In genomic region chr6:22333802-22334201, GRCh38 we compare ENCODE assay signal across 28 cellular contexts. TPM values are rescaled to one million over a fixed set of nuclear protein-coding genes. Genes with fewer than 3 reads are reported as not detected.
"Had no signal": no experiment of that assay in that cellular context is flagged by ENCODE, and none has a peak within 500 bp of the region (broad histone marks: within the 10 kb centered on the region; RNA-seq: fewer than 3 reads in every experiment).

No MANE protein-coding gene starts in this region.

- H3K79me2 ChIP-seq: parathyroid adenoma had no signal

- H3K9me3 Mint-ChIP-seq: activated T-cell treated with anti-CD3 and anti-CD28 coated beads, Interleukin-2, amount 50 U/mL, for 72 hours; endodermal cell; mesothelial cell of epicardium; T-helper 1 cell treated with Interleukin-12 subunit alpha and Interleukin-12 subunit beta and Interleukin-4 antibody, amounts not matched to agents 30 μg/mL and 1 μg/mL, for 36 hours had no signal

- ATAC-seq: activated T-cell treated with anti-CD3 and anti-CD28 coated beads, Interleukin-2, amount 50 U/mL, for 72 hours; left lobe of liver; natural killer cell treated with Interleukin-12 subunit alpha and Interleukin-12 subunit beta and Interleukin-15 and Interleukin-18, amount 100 ng/mL, for 72 hours; sciatic nerve; stimulated activated memory B cell treated with anti-CD40 and anti-IgM and Interleukin-4, amounts not matched to agents 10 μg/mL and 1 μg/mL and 100 μg/mL, for 72 hours had no signal

- H3K9me3 ChIP-seq: neutrophil, spleen, testis, upper lobe of left lung had no signal

- H3K36me3 Mint-ChIP-seq: activated naive CD8-positive, alpha-beta T cell; brain; mesothelial cell of epicardium; natural killer cell treated with Interleukin-12 subunit alpha and Interleukin-12 subunit beta and Interleukin-15 and Interleukin-18, amount 100 ng/mL, for 72 hours; stimulated activated memory B cell treated with anti-CD40 and anti-IgM and Interleukin-4, amounts not matched to agents 10 μg/mL and 1 μg/mL and 100 μg/mL, for 72 hours had no signal

- H3K36me3 ChIP-seq: neutrophil, spleen, upper lobe of left lung had no signal

- H3K27ac Mint-ChIP-seq: activated naive CD8-positive, alpha-beta T cell; activated T-cell treated with anti-CD3 and anti-CD28 coated beads, Interleukin-2, amount 50 U/mL, for 72 hours; brain; endodermal cell; mesothelial cell of epicardium; natural killer cell treated with Interleukin-12 subunit alpha and Interleukin-12 subunit beta and Interleukin-15 and Interleukin-18, amount 100 ng/mL, for 72 hours; stimulated activated memory B cell treated with anti-CD40 and anti-IgM and Interleukin-4, amounts not matched to agents 10 μg/mL and 1 μg/mL and 100 μg/mL, for 72 hours; T-helper 1 cell treated with Interleukin-12 subunit alpha and Interleukin-12 subunit beta and Interleukin-4 antibody, amounts not matched to agents 30 μg/mL and 1 μg/mL, for 36 hours had no signal

- H2AFZ ChIP-seq: parathyroid adenoma had no signal

- H3K27me3 ChIP-seq: neutrophil, spleen, testis, upper lobe of left lung had no signal

- H3K27me3 Mint-ChIP-seq: activated naive CD8-positive, alpha-beta T cell; brain; natural killer cell treated with Interleukin-12 subunit alpha and Interleukin-12 subunit beta and Interleukin-15 and Interleukin-18, amount 100 ng/mL, for 72 hours; stimulated activated memory B cell treated with anti-CD40 and anti-IgM and Interleukin-4, amounts not matched to agents 10 μg/mL and 1 μg/mL and 100 μg/mL, for 72 hours had no signal

- H3K4me3 ChIP-seq: lung, spleen, testis, upper lobe of left lung had no signal

- H3K4me3 Mint-ChIP-seq: activated naive CD8-positive, alpha-beta T cell; activated T-cell treated with anti-CD3 and anti-CD28 coated beads, Interleukin-2, amount 50 U/mL, for 72 hours; brain; endodermal cell; mesothelial cell of epicardium; natural killer cell treated with Interleukin-12 subunit alpha and Interleukin-12 subunit beta and Interleukin-15 and Interleukin-18, amount 100 ng/mL, for 72 hours; stimulated activated memory B cell treated with anti-CD40 and anti-IgM and Interleukin-4, amounts not matched to agents 10 μg/mL and 1 μg/mL and 100 μg/mL, for 72 hours; T-helper 1 cell treated with Interleukin-12 subunit alpha and Interleukin-12 subunit beta and Interleukin-4 antibody, amounts not matched to agents 30 μg/mL and 1 μg/mL, for 36 hours had no signal

- H3K27ac ChIP-seq: epithelial cell of prostate, neutrophil, parathyroid adenoma, spleen, testis, upper lobe of left lung, VCaP had no signal

- H3K4me1 ChIP-seq: parathyroid adenoma, spleen, testis, upper lobe of left lung had no signal

- H3K4me1 Mint-ChIP-seq: stimulated activated memory B cell treated with anti-CD40 and anti-IgM and Interleukin-4, amounts not matched to agents 10 μg/mL and 1 μg/mL and 100 μg/mL, for 72 hours had no signal

- DNase-seq: activated CD4-positive, alpha-beta T cell treated with anti-CD3 and anti-CD28 coated beads, Interleukin-2, amount 50 U/mL, for 1 hour; activated CD4-positive, CD25-positive, alpha-beta regulatory T cell treated with anti-CD3 and anti-CD28 coated beads, Interleukin-2, amount 50 U/mL, for 72 hours; activated CD8-positive, alpha-beta memory T cell treated with anti-CD3 and anti-CD28 coated beads, Interleukin-2, amount 50 U/mL, for 4 hours; activated gamma-delta T cell treated with Interleukin-2 at 50 U/mL for 16 hours; activated T-cell treated with anti-CD3 and anti-CD28 coated beads, Interleukin-2, amount 50 U/mL, for 72 hours; central memory CD4-positive, alpha-beta T cell; endodermal cell; foreskin melanocyte; glutamatergic neuron; kidney; spleen; stimulated activated CD4-positive, alpha-beta T cell treated with anti-CD3 and anti-CD28 coated beads, Interleukin-4, amount 100 ng/mL, for 4 hours; testis; upper lobe of left lung had no signal

- H3K9ac ChIP-seq: parathyroid adenoma had no signal

RNA-seq across cellular contexts. Expression of gene PRL, which starts 37.0 kb away (rescaled TPM):
- total RNA-seq: endodermal cell; fibroblast of lung; kidney; left lobe of liver; mesothelial cell of epicardium; natural killer cell treated with Interleukin-12 subunit alpha and Interleukin-12 subunit beta and Interleukin-15 and Interleukin-18, amount 100 ng/mL, for 72 hours had no signal
- polyA plus RNA-seq: fibroblast of lung had no signal
